9 cellular contexts compared by ENCODE assay signal in genomic region chr3:31132132-31132769, GRCh38.
A peak's percentile ranks its signal among the peaks of the same experiment; 100 is the strongest.
DNase-seq lines count a peak whose midpoint lies in the region; ATAC-seq and TF ChIP-seq lines count a peak whose summit lies in the region.
"Had no signal": no experiment of that assay in that cellular context is flagged by ENCODE, and none has a peak within 500 bp of the region (broad histone marks: within the 10 kb centered on the region; RNA-seq: fewer than 3 reads in every experiment).

No MANE protein-coding gene starts in this region.

- H3K9me3 ChIP-seq in naive thymus-derived CD4-positive, alpha-beta T cell (ENCODE audit: control insufficient read depth in 2 of 3, low read length in 3 of 3) = no peaks in the 10 kb centered on the region

- intact Hi-C loops in naive thymus-derived CD4-positive, alpha-beta T cell (cut with micrococcal nuclease) = loop anchor here (1.0 to 2.0 kb wide), 3 partner anchors 364 to 1090 kb away; no protein-coding TSS in a partner anchor

- H3K36me3 Mint-ChIP-seq in naive thymus-derived CD4-positive, alpha-beta T cell = peaks cover 0 to 2% (median 0%) of the 10 kb centered on the region in 5 donors

- H3K9me3 Mint-ChIP-seq in naive thymus-derived CD4-positive, alpha-beta T cell = peaks cover 0 to 8% (median 0%) of the 10 kb centered on the region in 11 donors

- H3K4me3 ChIP-seq in choroid plexus epithelial cell (ENCODE audit: low read depth, low read length) = no peak overlapping the region
- H3K4me3 ChIP-seq in naive thymus-derived CD4-positive, alpha-beta T cell (ENCODE audit: low read length) = no peak overlapping the region

- peak; percentile 66 for TF ChIP-seq CTCF in choroid plexus epithelial cell (conservative IDR thresholded peaks at IDR 0.05; ENCODE audit: low read depth, low read length)

- no peaks in the 10 kb centered on the region for H3K36me3 ChIP-seq in naive thymus-derived CD4-positive, alpha-beta T cell (ENCODE audit: control insufficient read depth in 2 of 3, insufficient read depth in 3 of 3, low read length in 3 of 3)

- no peaks in the 10 kb centered on the region for H3K27me3 ChIP-seq in naive thymus-derived CD4-positive, alpha-beta T cell (ENCODE audit: control insufficient read depth in 2 of 2, insufficient read depth in 2 of 2, low read length in 2 of 2)

- POLR2A ChIA-PET in naive thymus-derived CD4-positive, alpha-beta T cell (lab: Charles Lee) = no interaction called here

- H3K27ac Mint-ChIP-seq in naive thymus-derived CD4-positive, alpha-beta T cell = no peak overlapping the region
- H3K27ac Mint-ChIP-seq: activated naive CD8-positive, alpha-beta T cell had no signal

- H3K4me1 Mint-ChIP-seq in naive thymus-derived CD4-positive, alpha-beta T cell = peaks cover 0 to 18% (median 0%) of the 10 kb centered on the region in 7 donors

- no peaks in the 10 kb centered on the region for H3K4me1 ChIP-seq in naive thymus-derived CD4-positive, alpha-beta T cell (ENCODE audit: control insufficient read depth in 2 of 2, insufficient read depth in 2 of 2, low read length in 2 of 2)

- no peak overlapping the region for H3K4me3 Mint-ChIP-seq in naive thymus-derived CD4-positive, alpha-beta T cell
- H3K4me3 Mint-ChIP-seq: activated naive CD8-positive, alpha-beta T cell had no signal

- DNase-seq in NCI-H2171 treated with DMSO at 0.1 percent for 48 hours (lab: John Stamatoyannopoulos, UW) = peak; percentile 9
- DNase-seq in NCI-H2171 (lab: John Stamatoyannopoulos, UW) = no peak
- DNase-seq in H4 (ENCODE audit: low spot score) = peak; percentile 35
- peak; percentile 17 for DNase-seq in MV-4-11 (lab: John Stamatoyannopoulos, UW)
- DNase-seq in choroid plexus epithelial cell (ENCODE audit: low read depth) = peak; percentile 72
- peak in 6 of 9 donors; percentile 2 to 55 (median 39) for DNase-seq in naive thymus-derived CD4-positive, alpha-beta T cell
- DNase-seq in activated CD4-positive, CD25-positive, alpha-beta regulatory T cell treated with anti-CD3 and anti-CD28 coated beads, Interleukin-2, amount 50 U/mL, for 72 hours = no peak

- H3K27me3 Mint-ChIP-seq in naive thymus-derived CD4-positive, alpha-beta T cell = no peaks in the 10 kb centered on the region

- CTCF ChIA-PET in naive thymus-derived CD4-positive, alpha-beta T cell (lab: Charles Lee) = interaction anchor here (0.7 kb wide), 1 partner anchor 18 kb away, joined by 3 read pairs; no protein-coding TSS in a partner anchor

- peak; percentile 58 for ATAC-seq in naive thymus-derived CD4-positive, alpha-beta T cell
- ATAC-seq in GM21619 (IDR thresholded peaks at IDR 0.05; ENCODE audit: unreplicated experiment) = no peak

- no peak overlapping the region for H3K27ac ChIP-seq in naive thymus-derived CD4-positive, alpha-beta T cell (ENCODE audit: low read depth, low read length)

Comparison
In these comparisons a context has a peak if more than half of its experiments do, and no peak if none do; other contexts are left out.
1. DNase-seq: peak in NCI-H2171 treated with DMSO at 0.1 percent for 48 hours (single experiment), H4 (single experiment), MV-4-11 (single experiment), choroid plexus epithelial cell (single experiment) and naive thymus-derived CD4-positive, alpha-beta T cell (6 of 9); none in NCI-H2171 (single experiment) and activated CD4-positive, CD25-positive, alpha-beta regulatory T cell treated with anti-CD3 and anti-CD28 coated beads, Interleukin-2, amount 50 U/mL, for 72 hours (single experiment).